In the genomic region with DNA sequence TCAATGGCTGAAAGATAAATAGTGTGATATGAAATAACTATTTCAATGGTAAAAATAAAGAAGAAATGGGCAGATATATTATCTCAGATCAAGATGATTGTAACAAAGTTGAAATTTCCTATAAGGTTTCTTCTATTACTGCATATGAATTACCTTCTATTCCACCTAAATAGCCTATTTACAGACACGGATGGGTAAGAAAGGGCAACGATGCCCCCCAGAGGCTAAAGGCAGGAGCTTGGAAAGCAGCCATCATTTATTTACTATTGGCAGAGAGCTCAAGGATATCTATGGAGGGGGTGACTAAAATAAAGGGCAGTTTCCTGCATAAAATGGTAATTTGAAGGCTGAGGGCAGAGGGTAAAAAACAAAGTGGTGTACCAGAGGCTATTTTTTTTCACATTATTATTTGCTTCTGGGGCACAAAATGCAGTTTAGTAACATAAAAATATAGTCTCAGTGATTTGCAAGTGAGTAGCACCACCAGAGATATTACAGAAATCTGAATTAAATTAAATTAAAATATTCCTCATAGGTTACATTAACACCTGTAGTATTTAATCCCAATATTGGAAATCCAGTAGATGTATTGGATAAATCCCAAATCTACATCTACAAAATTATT, we compare ENCODE assay signal across 8 cellular contexts.
DNase-seq lines count a peak whose midpoint lies in the region; ATAC-seq lines count a peak whose summit lies in the region.

No MANE protein-coding gene starts in this region.

- DNase-seq in GM04504 (ENCODE audit: low read depth) (peak; percentile 22), HS-27A (ENCODE audit: low read depth) (peak; percentile 36), RPMI7951 (ENCODE audit: low read depth) (peak; percentile 71), amniotic epithelial cell (ENCODE audit: low read depth) (peak; percentile 65), iris pigment epithelial cell (ENCODE audit: low read depth) (peak; percentile 83)
- DNase-seq in stimulated activated CD4-positive, alpha-beta T cell treated with anti-CD3 and anti-CD28 coated beads, TNF-alpha, amount 100 ng/mL, for 48 hours (ENCODE audit: low read depth in 3 of 3) = peak; percentile 3 to 30 (median 22)

- no peak for ATAC-seq in GM19463 (IDR thresholded peaks at IDR 0.05; ENCODE audit: unreplicated experiment)
- no peak for ATAC-seq in HG03378 (IDR thresholded peaks at IDR 0.05; ENCODE audit: unreplicated experiment)

Comparison
In these comparisons a context has a peak if more than half of its experiments do, and no peak if none do; other contexts are left out.
1. DNase-seq: peak in every context shown above with its lines; median percentile 83 in iris pigment epithelial cell; 71 in RPMI7951; 65 in amniotic epithelial cell; 36 in HS-27A; 22 in GM04504; 22 in stimulated activated CD4-positive, alpha-beta T cell treated with anti-CD3 and anti-CD28 coated beads, TNF-alpha, amount 100 ng/mL, for 48 hours.